ENCODE assay signal across 1 cellular context in genomic region chr7:100852048-100852872, GRCh38.
A peak's percentile ranks its signal among the peaks of the same experiment; 100 is the strongest.
TF ChIP-seq lines count a peak whose summit lies in the region.

A gene with protein sequence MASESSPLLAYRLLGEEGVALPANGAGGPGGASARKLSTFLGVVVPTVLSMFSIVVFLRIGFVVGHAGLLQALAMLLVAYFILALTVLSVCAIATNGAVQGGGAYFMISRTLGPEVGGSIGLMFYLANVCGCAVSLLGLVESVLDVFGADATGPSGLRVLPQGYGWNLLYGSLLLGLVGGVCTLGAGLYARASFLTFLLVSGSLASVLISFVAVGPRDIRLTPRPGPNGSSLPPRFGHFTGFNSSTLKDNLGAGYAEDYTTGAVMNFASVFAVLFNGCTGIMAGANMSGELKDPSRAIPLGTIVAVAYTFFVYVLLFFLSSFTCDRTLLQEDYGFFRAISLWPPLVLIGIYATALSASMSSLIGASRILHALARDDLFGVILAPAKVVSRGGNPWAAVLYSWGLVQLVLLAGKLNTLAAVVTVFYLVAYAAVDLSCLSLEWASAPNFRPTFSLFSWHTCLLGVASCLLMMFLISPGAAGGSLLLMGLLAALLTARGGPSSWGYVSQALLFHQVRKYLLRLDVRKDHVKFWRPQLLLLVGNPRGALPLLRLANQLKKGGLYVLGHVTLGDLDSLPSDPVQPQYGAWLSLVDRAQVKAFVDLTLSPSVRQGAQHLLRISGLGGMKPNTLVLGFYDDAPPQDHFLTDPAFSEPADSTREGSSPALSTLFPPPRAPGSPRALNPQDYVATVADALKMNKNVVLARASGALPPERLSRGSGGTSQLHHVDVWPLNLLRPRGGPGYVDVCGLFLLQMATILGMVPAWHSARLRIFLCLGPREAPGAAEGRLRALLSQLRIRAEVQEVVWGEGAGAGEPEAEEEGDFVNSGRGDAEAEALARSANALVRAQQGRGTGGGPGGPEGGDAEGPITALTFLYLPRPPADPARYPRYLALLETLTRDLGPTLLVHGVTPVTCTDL (plus strand): TSS chr7:100852713. CDS start chr7:100854198, 1,485 bp downstream.

TF ChIP-seq in HEK293, 187 proteins besides CTCF, POLR2A, EP300 and RAD21 (continued from another document and continues in another):
- TF ChIP-seq, protein P1, sequence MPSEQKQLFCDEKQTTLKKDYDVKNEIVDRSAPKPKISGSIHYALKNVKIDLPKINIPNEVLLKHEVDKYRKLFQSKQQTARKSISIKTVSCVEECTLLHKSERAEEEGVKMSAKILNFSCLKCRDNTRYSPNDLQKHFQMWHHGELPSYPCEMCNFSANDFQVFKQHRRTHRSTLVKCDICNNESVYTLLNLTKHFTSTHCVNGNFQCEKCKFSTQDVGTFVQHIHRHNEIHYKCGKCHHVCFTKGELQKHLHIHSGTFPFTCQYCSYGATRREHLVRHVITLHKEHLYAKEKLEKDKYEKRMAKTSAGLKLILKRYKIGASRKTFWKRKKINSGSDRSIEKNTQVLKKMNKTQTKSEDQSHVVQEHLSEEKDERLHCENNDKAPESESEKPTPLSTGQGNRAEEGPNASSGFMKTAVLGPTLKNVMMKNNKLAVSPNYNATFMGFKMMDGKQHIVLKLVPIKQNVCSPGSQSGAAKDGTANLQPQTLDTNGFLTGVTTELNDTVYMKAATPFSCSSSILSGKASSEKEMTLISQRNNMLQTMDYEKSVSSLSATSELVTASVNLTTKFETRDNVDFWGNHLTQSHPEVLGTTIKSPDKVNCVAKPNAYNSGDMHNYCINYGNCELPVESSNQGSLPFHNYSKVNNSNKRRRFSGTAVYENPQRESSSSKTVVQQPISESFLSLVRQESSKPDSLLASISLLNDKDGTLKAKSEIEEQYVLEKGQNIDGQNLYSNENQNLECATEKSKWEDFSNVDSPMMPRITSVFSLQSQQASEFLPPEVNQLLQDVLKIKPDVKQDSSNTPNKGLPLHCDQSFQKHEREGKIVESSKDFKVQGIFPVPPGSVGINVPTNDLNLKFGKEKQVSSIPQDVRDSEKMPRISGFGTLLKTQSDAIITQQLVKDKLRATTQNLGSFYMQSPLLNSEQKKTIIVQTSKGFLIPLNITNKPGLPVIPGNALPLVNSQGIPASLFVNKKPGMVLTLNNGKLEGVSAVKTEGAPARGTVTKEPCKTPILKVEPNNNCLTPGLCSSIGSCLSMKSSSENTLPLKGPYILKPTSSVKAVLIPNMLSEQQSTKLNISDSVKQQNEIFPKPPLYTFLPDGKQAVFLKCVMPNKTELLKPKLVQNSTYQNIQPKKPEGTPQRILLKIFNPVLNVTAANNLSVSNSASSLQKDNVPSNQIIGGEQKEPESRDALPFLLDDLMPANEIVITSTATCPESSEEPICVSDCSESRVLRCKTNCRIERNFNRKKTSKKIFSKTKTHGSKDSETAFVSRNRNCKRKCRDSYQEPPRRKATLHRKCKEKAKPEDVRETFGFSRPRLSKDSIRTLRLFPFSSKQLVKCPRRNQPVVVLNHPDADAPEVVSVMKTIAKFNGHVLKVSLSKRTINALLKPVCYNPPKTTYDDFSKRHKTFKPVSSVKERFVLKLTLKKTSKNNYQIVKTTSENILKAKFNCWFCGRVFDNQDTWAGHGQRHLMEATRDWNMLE (tag by site-specific recombination; conservative IDR thresholded peaks at IDR 0.05; ENCODE audit: low read depth) = no peak
- no peak for TF ChIP-seq ZNF112 (tag by site-specific recombination; IDR thresholded peaks at IDR 0.05)
- no peak for TF ChIP-seq ZNF311 (tag by site-specific recombination; IDR thresholded peaks at IDR 0.05; ENCODE audit: borderline replicate concordance)
- TF ChIP-seq, protein P2, sequence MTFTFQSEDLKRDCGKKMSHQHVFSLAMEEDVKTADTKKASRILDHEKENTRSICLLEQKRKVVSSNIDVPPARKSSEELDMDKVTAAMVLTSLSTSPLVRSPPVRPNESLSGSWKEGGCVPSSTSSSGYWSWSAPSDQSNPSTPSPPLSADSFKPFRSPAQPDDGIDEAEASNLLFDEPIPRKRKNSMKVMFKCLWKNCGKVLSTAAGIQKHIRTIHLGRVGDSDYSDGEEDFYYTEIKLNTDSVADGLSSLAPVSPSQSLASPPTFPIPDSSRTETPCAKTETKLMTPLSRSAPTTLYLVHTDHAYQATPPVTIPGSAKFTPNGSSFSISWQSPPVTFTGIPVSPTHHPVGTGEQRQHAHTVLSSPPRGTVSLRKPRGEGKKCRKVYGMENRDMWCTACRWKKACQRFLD (tag by site-specific recombination; IDR thresholded peaks at IDR 0.05) = no peak
- no peak for TF ChIP-seq ZNF184 (tag by site-specific recombination; IDR thresholded peaks at IDR 0.05)
- TF ChIP-seq ZNF16 (tag by site-specific recombination; IDR thresholded peaks at IDR 0.05; ENCODE audit: low read depth) = no peak
- TF ChIP-seq ZNF548 (tag by site-specific recombination; IDR thresholded peaks at IDR 0.05) = no peak
- TF ChIP-seq ZNF175 (tag by site-specific recombination; IDR thresholded peaks at IDR 0.05) = no peak
- TF ChIP-seq ZNF350 (tag by site-specific recombination; IDR thresholded peaks at IDR 0.05) = no peak
- TF ChIP-seq, protein P3, sequence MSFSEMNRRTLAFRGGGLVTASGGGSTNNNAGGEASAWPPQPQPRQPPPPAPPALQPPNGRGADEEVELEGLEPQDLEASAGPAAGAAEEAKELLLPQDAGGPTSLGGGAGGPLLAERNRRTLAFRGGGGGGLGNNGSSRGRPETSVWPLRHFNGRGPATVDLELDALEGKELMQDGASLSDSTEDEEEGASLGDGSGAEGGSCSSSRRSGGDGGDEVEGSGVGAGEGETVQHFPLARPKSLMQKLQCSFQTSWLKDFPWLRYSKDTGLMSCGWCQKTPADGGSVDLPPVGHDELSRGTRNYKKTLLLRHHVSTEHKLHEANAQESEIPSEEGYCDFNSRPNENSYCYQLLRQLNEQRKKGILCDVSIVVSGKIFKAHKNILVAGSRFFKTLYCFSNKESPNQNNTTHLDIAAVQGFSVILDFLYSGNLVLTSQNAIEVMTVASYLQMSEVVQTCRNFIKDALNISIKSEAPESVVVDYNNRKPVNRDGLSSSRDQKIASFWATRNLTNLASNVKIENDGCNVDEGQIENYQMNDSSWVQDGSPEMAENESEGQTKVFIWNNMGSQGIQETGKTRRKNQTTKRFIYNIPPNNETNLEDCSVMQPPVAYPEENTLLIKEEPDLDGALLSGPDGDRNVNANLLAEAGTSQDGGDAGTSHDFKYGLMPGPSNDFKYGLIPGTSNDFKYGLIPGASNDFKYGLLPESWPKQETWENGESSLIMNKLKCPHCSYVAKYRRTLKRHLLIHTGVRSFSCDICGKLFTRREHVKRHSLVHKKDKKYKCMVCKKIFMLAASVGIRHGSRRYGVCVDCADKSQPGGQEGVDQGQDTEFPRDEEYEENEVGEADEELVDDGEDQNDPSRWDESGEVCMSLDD (tag by site-specific recombination; IDR thresholded peaks at IDR 0.05) = no peak; the same call in 1 of the 2 replicates
- peak; percentile 38 for TF ChIP-seq ZBTB8A (tag by site-specific recombination; IDR thresholded peaks at IDR 0.05)
- no peak for TF ChIP-seq SALL2 (tag by site-specific recombination; IDR thresholded peaks at IDR 0.05; ENCODE audit: borderline replicate concordance)
- no peak for TF ChIP-seq RBAK (tag by site-specific recombination; IDR thresholded peaks at IDR 0.05)
- TF ChIP-seq ZNF433 (tag by site-specific recombination; IDR thresholded peaks at IDR 0.05; ENCODE audit: low read depth) = no peak
- TF ChIP-seq, protein P4, sequence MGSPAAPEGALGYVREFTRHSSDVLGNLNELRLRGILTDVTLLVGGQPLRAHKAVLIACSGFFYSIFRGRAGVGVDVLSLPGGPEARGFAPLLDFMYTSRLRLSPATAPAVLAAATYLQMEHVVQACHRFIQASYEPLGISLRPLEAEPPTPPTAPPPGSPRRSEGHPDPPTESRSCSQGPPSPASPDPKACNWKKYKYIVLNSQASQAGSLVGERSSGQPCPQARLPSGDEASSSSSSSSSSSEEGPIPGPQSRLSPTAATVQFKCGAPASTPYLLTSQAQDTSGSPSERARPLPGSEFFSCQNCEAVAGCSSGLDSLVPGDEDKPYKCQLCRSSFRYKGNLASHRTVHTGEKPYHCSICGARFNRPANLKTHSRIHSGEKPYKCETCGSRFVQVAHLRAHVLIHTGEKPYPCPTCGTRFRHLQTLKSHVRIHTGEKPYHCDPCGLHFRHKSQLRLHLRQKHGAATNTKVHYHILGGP (tag by site-specific recombination; IDR thresholded peaks at IDR 0.05) = no peak
- no peak for TF ChIP-seq ZNF169 (tag by site-specific recombination; IDR thresholded peaks at IDR 0.05)
- no peak for TF ChIP-seq FEZF1 (tag by site-specific recombination; IDR thresholded peaks at IDR 0.05)
- no peak for TF ChIP-seq ZNF791 (tag by site-specific recombination; IDR thresholded peaks at IDR 0.05)
- no peak for TF ChIP-seq ZNF239 (tag by site-specific recombination; IDR thresholded peaks at IDR 0.05)
- TF ChIP-seq KLF10 (tag by site-specific recombination; IDR thresholded peaks at IDR 0.05) = peak; percentile 97
- TF ChIP-seq ZNF544 (tag by site-specific recombination; IDR thresholded peaks at IDR 0.05) = no peak
- no peak for TF ChIP-seq ZNF202 (tag by site-specific recombination; IDR thresholded peaks at IDR 0.05; ENCODE audit: borderline replicate concordance)
- TF ChIP-seq TSHZ1 (tag by site-specific recombination; IDR thresholded peaks at IDR 0.05; ENCODE audit: borderline replicate concordance) = no peak
- peak; percentile 32 for TF ChIP-seq EGR2 (tag by site-specific recombination; IDR thresholded peaks at IDR 0.05; ENCODE audit: low read depth)
- no peak for TF ChIP-seq ZNF785 (tag by site-specific recombination; IDR thresholded peaks at IDR 0.05)
- TF ChIP-seq, protein P5, sequence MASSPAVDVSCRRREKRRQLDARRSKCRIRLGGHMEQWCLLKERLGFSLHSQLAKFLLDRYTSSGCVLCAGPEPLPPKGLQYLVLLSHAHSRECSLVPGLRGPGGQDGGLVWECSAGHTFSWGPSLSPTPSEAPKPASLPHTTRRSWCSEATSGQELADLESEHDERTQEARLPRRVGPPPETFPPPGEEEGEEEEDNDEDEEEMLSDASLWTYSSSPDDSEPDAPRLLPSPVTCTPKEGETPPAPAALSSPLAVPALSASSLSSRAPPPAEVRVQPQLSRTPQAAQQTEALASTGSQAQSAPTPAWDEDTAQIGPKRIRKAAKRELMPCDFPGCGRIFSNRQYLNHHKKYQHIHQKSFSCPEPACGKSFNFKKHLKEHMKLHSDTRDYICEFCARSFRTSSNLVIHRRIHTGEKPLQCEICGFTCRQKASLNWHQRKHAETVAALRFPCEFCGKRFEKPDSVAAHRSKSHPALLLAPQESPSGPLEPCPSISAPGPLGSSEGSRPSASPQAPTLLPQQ (tag by site-specific recombination; IDR thresholded peaks at IDR 0.05) = peak; percentile 77
- TF ChIP-seq SP3 (tag by site-specific recombination; IDR thresholded peaks at IDR 0.05) = peak; percentile 93
- TF ChIP-seq ZNF830 (tag by site-specific recombination; IDR thresholded peaks at IDR 0.05; ENCODE audit: low read depth) = no peak
- TF ChIP-seq ZNF23 (tag by site-specific recombination; IDR thresholded peaks at IDR 0.05; ENCODE audit: borderline replicate concordance) = no peak
- TF ChIP-seq SCRT1 (tag by site-specific recombination; IDR thresholded peaks at IDR 0.05; ENCODE audit: borderline replicate concordance) = no peak
- no peak for TF ChIP-seq ZNF426 (tag by site-specific recombination; IDR thresholded peaks at IDR 0.05)
- TF ChIP-seq SCRT2 (tag by site-specific recombination; IDR thresholded peaks at IDR 0.05) = no peak
- no peak for TF ChIP-seq ZNF596 (tag by site-specific recombination; IDR thresholded peaks at IDR 0.05)
- TF ChIP-seq KLF1 (tag by site-specific recombination; IDR thresholded peaks at IDR 0.05) = peak; percentile 55
- no peak for TF ChIP-seq ZNF121 (tag by site-specific recombination; IDR thresholded peaks at IDR 0.05)
- TF ChIP-seq AEBP2 (tag by site-specific recombination; IDR thresholded peaks at IDR 0.05; ENCODE audit: borderline replicate concordance) = no peak
- TF ChIP-seq, protein P6, sequence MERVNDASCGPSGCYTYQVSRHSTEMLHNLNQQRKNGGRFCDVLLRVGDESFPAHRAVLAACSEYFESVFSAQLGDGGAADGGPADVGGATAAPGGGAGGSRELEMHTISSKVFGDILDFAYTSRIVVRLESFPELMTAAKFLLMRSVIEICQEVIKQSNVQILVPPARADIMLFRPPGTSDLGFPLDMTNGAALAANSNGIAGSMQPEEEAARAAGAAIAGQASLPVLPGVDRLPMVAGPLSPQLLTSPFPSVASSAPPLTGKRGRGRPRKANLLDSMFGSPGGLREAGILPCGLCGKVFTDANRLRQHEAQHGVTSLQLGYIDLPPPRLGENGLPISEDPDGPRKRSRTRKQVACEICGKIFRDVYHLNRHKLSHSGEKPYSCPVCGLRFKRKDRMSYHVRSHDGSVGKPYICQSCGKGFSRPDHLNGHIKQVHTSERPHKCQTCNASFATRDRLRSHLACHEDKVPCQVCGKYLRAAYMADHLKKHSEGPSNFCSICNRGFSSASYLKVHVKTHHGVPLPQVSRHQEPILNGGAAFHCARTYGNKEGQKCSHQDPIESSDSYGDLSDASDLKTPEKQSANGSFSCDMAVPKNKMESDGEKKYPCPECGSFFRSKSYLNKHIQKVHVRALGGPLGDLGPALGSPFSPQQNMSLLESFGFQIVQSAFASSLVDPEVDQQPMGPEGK (tag by site-specific recombination; IDR thresholded peaks at IDR 0.05) = peak; percentile 92
